Comparison of ENCODE assay signal across 16 cellular contexts in genomic region chr13:110346661-110347067, GRCh38. TPM values are rescaled to one million over a fixed set of nuclear protein-coding genes. Genes with fewer than 3 reads are reported as not detected.
DNase-seq lines count a peak whose midpoint lies in the region; ATAC-seq and TF ChIP-seq lines count a peak whose summit lies in the region.
"Had no signal": no experiment of that assay in that cellular context is flagged by ENCODE, and none has a peak within 500 bp of the region (broad histone marks: within the 10 kb centered on the region; RNA-seq: fewer than 3 reads in every experiment).

No MANE protein-coding gene starts in this region.

- H3K4me1 ChIP-seq in Caco-2 (peaks cover 19% of the 10 kb centered on the region), ascending aorta (peaks cover 16 to 56% of the 10 kb centered on the region in 2 donors), neuronal stem cell (ENCODE audit: control insufficient read depth in 2 of 2, insufficient read depth in 1 of 2, low read depth in 1 of 2, low read length in 2 of 2) (peaks cover 4 to 12% of the 10 kb centered on the region in 2 donors)

- H3K27ac ChIP-seq in ascending aorta (peak overlapping the region; percentile 95 to 96), neuronal stem cell (replicated peaks; ENCODE audit: low read length) (no peak overlapping the region)
- H3K27ac ChIP-seq: cardiac muscle cell, pancreas, WERI-Rb-1 had no signal

- no peak overlapping the region for H4K8ac ChIP-seq in neuronal stem cell (ENCODE audit: low read depth, low read length)

- H3K27me3 Mint-ChIP-seq in Caco-2 (ENCODE audit: insufficient read depth, unreplicated experiment), result no peaks in the 10 kb centered on the region
- H3K27me3 Mint-ChIP-seq in activated CD4-positive, alpha-beta T cell treated with anti-CD3 and anti-CD28 coated beads, Interleukin-2, amount 10 ng/mL, durations not matched to agents 7 days and 5 days, result peaks cover 23% of the 10 kb centered on the region
- H3K27me3 Mint-ChIP-seq in T-helper 17 cell, result peaks cover 20% of the 10 kb centered on the region

- H3K4me3 Mint-ChIP-seq in Caco-2 (ENCODE audit: unreplicated experiment) (no peak overlapping the region), T-helper 17 cell (no peak overlapping the region)
- H3K4me3 Mint-ChIP-seq in activated CD4-positive, alpha-beta T cell treated with anti-CD3 and anti-CD28 coated beads, Interleukin-2, amount 10 ng/mL, durations not matched to agents 7 days and 5 days, result no peak overlapping the region
- H3K4me3 Mint-ChIP-seq: activated T-cell treated with anti-CD3 and anti-CD28 coated beads, Interleukin-2, amount 50 U/mL, for 4 hours; stimulated activated naive CD8-positive, alpha-beta T cell treated with anti-CD3 and anti-CD28 coated beads, Interleukin-15, Interleukin-2, amounts not matched to agents 100 ng/mL and 50 ng/mL, for 24 hours had no signal

- no peak overlapping the region for H3K4ac ChIP-seq in neuronal stem cell (ENCODE audit: low read length)

- H3K36me3 ChIP-seq in Caco-2 (ENCODE audit: control insufficient read depth, insufficient read depth, low read length) (no peaks in the 10 kb centered on the region), ascending aorta (peaks cover 0 to 11% of the 10 kb centered on the region in 2 donors), neuronal stem cell (replicated peaks in 1 of 2; ENCODE audit: control insufficient read depth in 2 of 2, insufficient read depth in 2 of 2, low read length in 2 of 2) (peaks cover 0 to 30% of the 10 kb centered on the region in 2 donors)
- H3K36me3 ChIP-seq: cardiac muscle cell, pancreas, WERI-Rb-1 had no signal

- H3K4me3 ChIP-seq in Caco-2 (ENCODE audit: low read depth, low read length), result no peak overlapping the region
- no peak overlapping the region for H3K4me3 ChIP-seq in ascending aorta
- H3K4me3 ChIP-seq in neuronal stem cell (ENCODE audit: low read length in 2 of 2), result no peak overlapping the region
- H3K4me3 ChIP-seq: cardiac muscle cell, pancreas had no signal

- CTCF ChIA-PET in Caco-2 (lab: Charles Lee), result no interaction called here
- CTCF ChIA-PET in activated CD4-positive, alpha-beta T cell treated with anti-CD3 and anti-CD28 coated beads, Interleukin-2, amount 10 ng/mL, durations not matched to agents 7 days and 5 days (lab: Charles Lee), result interaction anchor here (0.6 kb wide), 1 partner anchor 8 kb away, joined by 3 read pairs; no protein-coding TSS in a partner anchor

- H3K4me1 Mint-ChIP-seq in Caco-2 (ENCODE audit: low read depth, unreplicated experiment) (peaks cover 25% of the 10 kb centered on the region), T-helper 17 cell (peaks cover under 1% of the 10 kb centered on the region)
- H3K4me1 Mint-ChIP-seq in activated CD4-positive, alpha-beta T cell treated with anti-CD3 and anti-CD28 coated beads, Interleukin-2, amount 10 ng/mL, durations not matched to agents 7 days and 5 days, result no peaks in the 10 kb centered on the region

- POLR2A ChIA-PET in Caco-2 (lab: Charles Lee), result no interaction called here
- POLR2A ChIA-PET in activated CD4-positive, alpha-beta T cell treated with anti-CD3 and anti-CD28 coated beads, Interleukin-2, amount 10 ng/mL, durations not matched to agents 7 days and 5 days (lab: Charles Lee), result no interaction called here

- peak overlapping the region; percentile 27 for H2AK5ac ChIP-seq in neuronal stem cell (ENCODE audit: low read depth, low read length)

- intact Hi-C loops in Caco-2 (cut with micrococcal nuclease; ENCODE audit: unreplicated experiment) (loop anchor here (1.0 kb wide), 1 partner anchor 34 kb away; no protein-coding TSS in a partner anchor), ascending aorta (cut with DNase I) (loop anchor here (2.0 kb wide), 1 partner anchor 40 kb away; no protein-coding TSS in a partner anchor)

- no peak for ATAC-seq in T-helper 17 cell
- ATAC-seq: activated T-cell treated with anti-CD3 and anti-CD28 coated beads, Interleukin-2, amount 50 U/mL, for 4 hours; Panc1 had no signal

- H3K27ac Mint-ChIP-seq in Caco-2 (ENCODE audit: unreplicated experiment), result peak overlapping the region; percentile 79
- no peak overlapping the region for H3K27ac Mint-ChIP-seq in activated CD4-positive, alpha-beta T cell treated with anti-CD3 and anti-CD28 coated beads, Interleukin-2, amount 10 ng/mL, durations not matched to agents 7 days and 5 days
- no peak overlapping the region for H3K27ac Mint-ChIP-seq in T-helper 17 cell
- H3K27ac Mint-ChIP-seq: stimulated activated naive CD8-positive, alpha-beta T cell treated with anti-CD3 and anti-CD28 coated beads, Interleukin-15, Interleukin-2, amounts not matched to agents 100 ng/mL and 50 ng/mL, for 24 hours had no signal

- H2BK15ac ChIP-seq in neuronal stem cell (ENCODE audit: low read length), result no peak overlapping the region

- H2BK5ac ChIP-seq in neuronal stem cell (ENCODE audit: low read length), result no peak overlapping the region

- no CpG with 5 or more reads among the region's 17 CpGs for WGBS in neuronal stem cell (ENCODE audit: extremely low coverage in 2 of 2, insufficient read length in 2 of 2, insufficient replicate concordance in 1 of 2), 2 donors

- no peak overlapping the region for H4K91ac ChIP-seq in neuronal stem cell (ENCODE audit: low read depth, low read length, poor library complexity)

- no peak overlapping the region for H3K18ac ChIP-seq in neuronal stem cell (ENCODE audit: low read length)

- H3K23ac ChIP-seq in neuronal stem cell (ENCODE audit: low read depth, low read length, poor library complexity), result peak overlapping the region; percentile 25

- H2AFZ ChIP-seq in neuronal stem cell (ENCODE audit: low read length), result no peak overlapping the region

- H3K9ac ChIP-seq in neuronal stem cell (ENCODE audit: low read depth, low read length, poor library complexity), result no peak overlapping the region

- H2BK12ac ChIP-seq in neuronal stem cell (ENCODE audit: low read length), result no peak overlapping the region

- DNase-seq in Caco-2 (no peak), LoVo (ENCODE audit: low spot score) (peak; percentile 84), ascending aorta (ENCODE audit: low spot score in 2 of 2) (peak in 1 of 2 donors; percentile 63), neuronal stem cell (ENCODE audit: low spot score) (no peak), T-helper 17 cell (no peak), AML-193 (lab: John Stamatoyannopoulos, UW) (no peak), DMS114 treated with DMSO at 0.1 percent for 48 hours (lab: John Stamatoyannopoulos, UW; ENCODE audit: unreplicated experiment) (no peak)
- no peak for DNase-seq in activated CD4-positive, alpha-beta T cell treated with anti-CD3 and anti-CD28 coated beads, Interleukin-2, amount 10 ng/mL, durations not matched to agents 7 days and 5 days
- DNase-seq: activated T-cell treated with anti-CD3 and anti-CD28 coated beads, Interleukin-2, amount 50 U/mL, for 4 hours; C1 segment of cervical spinal cord; pancreas; stimulated activated CD4-positive, alpha-beta T cell treated with anti-CD3 and anti-CD28 coated beads, Interleukin-2, amount 100 ng/mL, for 48 hours; WERI-Rb-1 had no signal

- H3K9me3 ChIP-seq in Caco-2 (no peaks in the 10 kb centered on the region), ascending aorta (no peaks in the 10 kb centered on the region), neuronal stem cell (replicated peaks in 1 of 2; ENCODE audit: control insufficient read depth in 2 of 2, insufficient read depth in 1 of 2, low read depth in 1 of 2, low read length in 2 of 2) (peaks cover 2 to 14% of the 10 kb centered on the region in 2 donors), T-helper 17 cell (ENCODE audit: control insufficient read depth, low read length, poor library complexity, severe bottlenecking) (no peaks in the 10 kb centered on the region)
- H3K9me3 ChIP-seq: pancreas had no signal

- H3K79me1 ChIP-seq in neuronal stem cell (ENCODE audit: low read depth, low read length), result peaks cover 8% of the 10 kb centered on the region

- BruUV-seq in Caco-2 (replicated peaks; lab: Mats Ljungman, UMichigan), result no TSS peak

- no peak overlapping the region for H3K4me2 ChIP-seq in neuronal stem cell (ENCODE audit: insufficient read depth, low read length, poor library complexity, severe bottlenecking)

- H3K27me3 ChIP-seq in Caco-2 (replicated peaks; ENCODE audit: control insufficient read depth, insufficient read depth, low read length), result no peaks in the 10 kb centered on the region
- H3K27me3 ChIP-seq in ascending aorta, result no peaks in the 10 kb centered on the region
- H3K27me3 ChIP-seq in neuronal stem cell (ENCODE audit: control insufficient read depth in 3 of 3, insufficient read depth in 3 of 3, low read depth in 1 of 3, low read length in 3 of 3), result no peaks in the 10 kb centered on the region
- H3K27me3 ChIP-seq: cardiac muscle cell, pancreas had no signal

- no peaks in the 10 kb centered on the region for H3K9me3 Mint-ChIP-seq in Caco-2 (ENCODE audit: unreplicated experiment)
- H3K9me3 Mint-ChIP-seq in activated CD4-positive, alpha-beta T cell treated with anti-CD3 and anti-CD28 coated beads, Interleukin-2, amount 10 ng/mL, durations not matched to agents 7 days and 5 days, result no peaks in the 10 kb centered on the region
- H3K9me3 Mint-ChIP-seq: activated T-cell treated with anti-CD3 and anti-CD28 coated beads, Interleukin-2, amount 50 U/mL, for 4 hours; stimulated activated naive CD8-positive, alpha-beta T cell treated with anti-CD3 and anti-CD28 coated beads, Interleukin-15, Interleukin-2, amounts not matched to agents 100 ng/mL and 50 ng/mL, for 24 hours had no signal

- H3K36me3 Mint-ChIP-seq in Caco-2 (ENCODE audit: insufficient read depth, unreplicated experiment) (no peaks in the 10 kb centered on the region), T-helper 17 cell (ENCODE audit: low read depth) (no peaks in the 10 kb centered on the region)
- H3K36me3 Mint-ChIP-seq in activated CD4-positive, alpha-beta T cell treated with anti-CD3 and anti-CD28 coated beads, Interleukin-2, amount 10 ng/mL, durations not matched to agents 7 days and 5 days (ENCODE audit: low read depth), result no peaks in the 10 kb centered on the region

- H3K14ac ChIP-seq in neuronal stem cell (ENCODE audit: low read length), result no peak overlapping the region

- TF ChIP-seq CTCF in Caco-2 (IDR thresholded peaks at IDR 0.05; ENCODE audit: insufficient read depth in 1 of 2, low read depth in 1 of 2, low read length in 1 of 2, severe bottlenecking in 1 of 2, unreplicated experiment in 1 of 2) (no peak), ascending aorta (IDR thresholded peaks at IDR 0.05) (no peak)

- no peak overlapping the region for H2BK120ac ChIP-seq in neuronal stem cell (ENCODE audit: low read depth, low read length)

RNA-seq across cellular contexts. Expression of gene COL4A2, which starts 39.6 kb away (rescaled TPM):
- total RNA-seq in Caco-2 (2022) (17.1 and 19.2 TPM in 2 replicates), ascending aorta (1,227 TPM), T-helper 17 cell (1 to 10 TPM in 1 of 2 donors, under 1 TPM in 1; 0.07 to 1.9 TPM)
- 117 TPM for polyA plus RNA-seq in neuronal stem cell (2013, experiment 1 of 2)
- 118 TPM for polyA plus RNA-seq in neuronal stem cell (2013, experiment 2 of 2)
- not detected for total RNA-seq in activated CD4-positive, alpha-beta T cell treated with anti-CD3 and anti-CD28 coated beads, Interleukin-2, amount 10 ng/mL, durations not matched to agents 7 days and 5 days

RNA-seq across cellular contexts. Expression of gene COL4A1, which starts 39.7 kb away (rescaled TPM):
- total RNA-seq in Caco-2 (2022) (4.5 and 4.8 TPM in 2 replicates), ascending aorta (756 TPM), T-helper 17 cell (under 1 TPM in 1 of 2 donors, not detected in 1; 0.37 TPM)
- 42.8 TPM for polyA plus RNA-seq in neuronal stem cell (2013, experiment 1 of 2)
- polyA plus RNA-seq in neuronal stem cell (2013, experiment 2 of 2), result 45.1 TPM
- under 1 TPM; 0.06 to 0.12 TPM for total RNA-seq in activated CD4-positive, alpha-beta T cell treated with anti-CD3 and anti-CD28 coated beads, Interleukin-2, amount 10 ng/mL, durations not matched to agents 7 days and 5 days

Comparison
In these comparisons a context has a peak if more than half of its experiments do, and no peak if none do; other contexts are left out.
1. RNA of gene COL4A2, which starts 39.6 kb away (total RNA-seq): 1,227 TPM in ascending aorta (single experiment); 17.1 to 19.2 TPM in Caco-2, 0.07 to 1.9 TPM in T-helper 17 cell and not detected in activated CD4-positive, alpha-beta T cell treated with anti-CD3 and anti-CD28 coated beads, Interleukin-2, amount 10 ng/mL, durations not matched to agents 7 days and 5 days; every median in the first group is over 10 times any median in the second.
2. RNA of gene COL4A1, which starts 39.7 kb away (total RNA-seq): 756 TPM in ascending aorta (single experiment); 4.5 to 4.8 TPM in Caco-2, 0.37 TPM in T-helper 17 cell and 0.06 to 0.12 TPM in activated CD4-positive, alpha-beta T cell treated with anti-CD3 and anti-CD28 coated beads, Interleukin-2, amount 10 ng/mL, durations not matched to agents 7 days and 5 days; every median in the first group is over 100 times any median in the second.